11 cellular contexts compared by ENCODE assay signal in the genomic region with DNA sequence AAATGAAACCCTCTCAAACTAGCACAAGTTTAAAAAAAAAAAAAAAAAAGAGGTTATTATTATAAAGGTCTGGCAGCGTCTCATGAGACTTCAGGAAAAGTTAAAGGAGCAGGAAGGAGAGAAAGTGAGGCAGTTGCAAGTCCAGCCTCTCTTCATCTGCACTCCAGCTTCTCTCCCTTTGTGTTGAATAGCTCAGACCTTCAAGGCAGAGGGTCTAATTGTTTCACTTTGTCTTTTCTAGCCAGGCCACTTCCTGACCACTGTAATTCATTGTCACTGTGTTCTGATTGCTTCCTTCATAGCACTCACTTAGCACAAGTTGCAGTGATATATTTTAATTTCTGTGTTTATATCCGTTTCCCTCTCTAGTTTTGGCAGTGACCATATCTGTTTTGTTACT.
DNase-seq lines count a peak whose midpoint lies in the region; ATAC-seq and TF ChIP-seq lines count a peak whose summit lies in the region.
"Had no signal": no experiment of that assay in that cellular context is flagged by ENCODE, and none has a peak within 500 bp of the region (broad histone marks: within the 10 kb centered on the region; RNA-seq: fewer than 3 reads in every experiment).

No MANE protein-coding gene starts in this region.

- no peaks in the 10 kb centered on the region for H3K9me3 Mint-ChIP-seq in activated T-cell treated with anti-CD3 and anti-CD28 coated beads, Interleukin-2, amount 50 U/mL, for 24 hours
- H3K9me3 Mint-ChIP-seq in type B pancreatic cell: no peaks in the 10 kb centered on the region
- H3K9me3 Mint-ChIP-seq: CD4-positive, CD25-positive, alpha-beta regulatory T cell had no signal

- POLR2A ChIA-PET in RWPE1 (lab: Yijun Ruan, JAX; ENCODE audit: low non-redundant PET): no interaction called here

- no peak for TF ChIP-seq CTCF in type B pancreatic cell (conservative IDR thresholded peaks at IDR 0.05)
- TF ChIP-seq CTCF in RWPE1 (conservative IDR thresholded peaks at IDR 0.05; ENCODE audit: low read depth): no peak

- H3K36me3 Mint-ChIP-seq in activated T-cell treated with anti-CD3 and anti-CD28 coated beads, Interleukin-2, amount 50 U/mL, for 24 hours (ENCODE audit: low read depth): no peaks in the 10 kb centered on the region
- H3K36me3 Mint-ChIP-seq in type B pancreatic cell: peaks cover 37% of the 10 kb centered on the region

- peaks cover 36% of the 10 kb centered on the region for H3K4me1 Mint-ChIP-seq in activated T-cell treated with anti-CD3 and anti-CD28 coated beads, Interleukin-2, amount 50 U/mL, for 24 hours (ENCODE audit: low read depth)
- peaks cover 51% of the 10 kb centered on the region for H3K4me1 Mint-ChIP-seq in type B pancreatic cell (ENCODE audit: unreplicated experiment)

- no peak for ATAC-seq in GM18867 (IDR thresholded peaks at IDR 0.05; ENCODE audit: unreplicated experiment)

- DNase-seq in activated T-cell treated with anti-CD3 and anti-CD28 coated beads, Interleukin-2, amount 50 U/mL, for 24 hours: no peak
- no peak for DNase-seq in activated T-cell treated with anti-CD3 and anti-CD28 coated beads, Interleukin-2, amount 50 U/mL, for 1 hour
- DNase-seq in NCI-H69 (lab: John Stamatoyannopoulos, UW) (peak; percentile 7), glomerular endothelial cell (ENCODE audit: extremely low read depth, low read depth, low spot score) (peak; percentile 42), type B pancreatic cell (ENCODE audit: extremely low spot score, unreplicated experiment) (no peak), epidermal melanocyte (ENCODE audit: insufficient read length, low spot score) (no peak), RWPE1 (ENCODE audit: low spot score) (no peak)
- DNase-seq: anterior cingulate cortex, sigmoid colon had no signal

- H3K27ac ChIP-seq in RWPE1: no peak overlapping the region

- H3K27me3 Mint-ChIP-seq in activated T-cell treated with anti-CD3 and anti-CD28 coated beads, Interleukin-2, amount 50 U/mL, for 24 hours: no peaks in the 10 kb centered on the region
- H3K27me3 Mint-ChIP-seq in type B pancreatic cell: no peaks in the 10 kb centered on the region
- H3K27me3 Mint-ChIP-seq: CD4-positive, CD25-positive, alpha-beta regulatory T cell had no signal

- peak overlapping the region; percentile 51 for H3K27ac Mint-ChIP-seq in activated T-cell treated with anti-CD3 and anti-CD28 coated beads, Interleukin-2, amount 50 U/mL, for 24 hours
- peak overlapping the region; percentile 80 for H3K27ac Mint-ChIP-seq in type B pancreatic cell
- H3K27ac Mint-ChIP-seq: CD4-positive, CD25-positive, alpha-beta regulatory T cell had no signal

- no peak overlapping the region for H3K4me3 Mint-ChIP-seq in activated T-cell treated with anti-CD3 and anti-CD28 coated beads, Interleukin-2, amount 50 U/mL, for 24 hours
- H3K4me3 Mint-ChIP-seq in type B pancreatic cell: no peak overlapping the region
- H3K4me3 Mint-ChIP-seq: CD4-positive, CD25-positive, alpha-beta regulatory T cell had no signal

- CTCF ChIA-PET in RWPE1 (lab: Yijun Ruan, JAX): no interaction called here

Comparison
In these comparisons a context has a peak if more than half of its experiments do, and no peak if none do; other contexts are left out.
1. DNase-seq: peak in NCI-H69 (single experiment) and glomerular endothelial cell (single experiment); none in activated T-cell treated with anti-CD3 and anti-CD28 coated beads, Interleukin-2, amount 50 U/mL, for 24 hours (single experiment), activated T-cell treated with anti-CD3 and anti-CD28 coated beads, Interleukin-2, amount 50 U/mL, for 1 hour (single experiment), type B pancreatic cell (single experiment), epidermal melanocyte (single experiment) and RWPE1 (single experiment).